22 cellular contexts compared by ENCODE assay signal in the genomic region with DNA sequence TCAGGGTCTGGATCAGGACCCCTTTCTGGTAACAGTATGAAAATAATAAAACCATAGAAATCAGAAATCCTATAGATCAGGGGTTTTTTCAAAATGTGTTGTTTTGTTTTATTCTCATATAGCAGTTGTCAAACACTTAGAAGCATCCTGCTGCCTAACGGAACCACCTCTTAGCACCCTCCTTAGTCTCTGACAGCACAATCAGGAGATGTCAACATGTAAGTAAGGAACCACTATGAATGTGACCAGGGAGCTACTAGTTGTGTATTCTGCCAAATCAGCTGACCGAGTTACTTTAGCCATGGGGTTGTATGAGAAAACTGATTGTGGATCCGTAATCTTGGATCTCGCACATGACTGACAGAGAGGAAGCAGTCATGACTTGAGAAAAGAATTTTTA. TPM values are rescaled to one million over a fixed set of nuclear protein-coding genes. Genes with fewer than 3 reads are reported as not detected.
A peak's percentile ranks its signal among the peaks of the same experiment; 100 is the strongest.
DNase-seq lines count a peak whose midpoint lies in the region; ATAC-seq and TF ChIP-seq lines count a peak whose summit lies in the region.
"Had no signal": no experiment of that assay in that cellular context is flagged by ENCODE, and none has a peak within 500 bp of the region (broad histone marks: within the 10 kb centered on the region; RNA-seq: fewer than 3 reads in every experiment).

No MANE protein-coding gene starts in this region.

- no peaks in the 10 kb centered on the region for H3K9me3 ChIP-seq in IMR-90 (ENCODE audit: control insufficient read depth, insufficient read depth, low read length)
- H3K9me3 ChIP-seq: BLaER1 treated with 17β-estradiol and CSF1 and Interleukin-3, amounts not matched to agents 10 nM and 100 nM; HAP-1 had no signal

- no CpG with 5 or more reads among the region's 4 CpGs for WGBS in IMR-90 (ENCODE audit: extremely low coverage in 2 of 2, insufficient read length in 1 of 2), 2 experiments
- WGBS in mesendoderm (ENCODE audit: extremely low coverage, insufficient coverage, low lambda C conversion rate) = no CpG with 5 or more reads among the region's 4 CpGs

- H3K18ac ChIP-seq in IMR-90 (ENCODE audit: low read depth, low read length) = no peak overlapping the region
- no peak overlapping the region for H3K18ac ChIP-seq in mesendoderm (ENCODE audit: low read length)

- POLR2A ChIA-PET in IMR-90 (lab: Charles Lee; ENCODE audit: unreplicated experiment) (no interaction called here), WTC11 (lab: Charles Lee) (no interaction called here)

- no peak overlapping the region for H3K56ac ChIP-seq in IMR-90 (ENCODE audit: extremely low read depth, insufficient read depth, low read length)
- no peak overlapping the region for H3K56ac ChIP-seq in mesendoderm (ENCODE audit: low read length)

- H3K4me3 Mint-ChIP-seq in WTC11 = no peak overlapping the region
- H3K4me3 Mint-ChIP-seq: CD8-positive, alpha-beta T cell had no signal

- no peak for TF ChIP-seq POLR2A in IMR-90 (IDR thresholded peaks at IDR 0.05; ENCODE audit: low read depth, low read length)

- no peaks in the 10 kb centered on the region for H3K36me3 Mint-ChIP-seq in WTC11
- H3K36me3 Mint-ChIP-seq: CD8-positive, alpha-beta T cell had no signal

- no peak overlapping the region for H2BK5ac ChIP-seq in IMR-90 (ENCODE audit: low read depth, low read length, poor library complexity, severe bottlenecking)
- H2BK5ac ChIP-seq in mesendoderm (ENCODE audit: low read length) = no peak overlapping the region

- H3K36me3 ChIP-seq in IMR-90 (ENCODE audit: control insufficient read depth, insufficient read depth, low read length) = no peaks in the 10 kb centered on the region
- H3K36me3 ChIP-seq in mesendoderm (ENCODE audit: control insufficient read depth, insufficient read depth, low read length) = no peaks in the 10 kb centered on the region
- H3K36me3 ChIP-seq: BLaER1 treated with 17β-estradiol and CSF1 and Interleukin-3, amounts not matched to agents 10 nM and 100 nM; HAP-1 had no signal

- no peaks in the 10 kb centered on the region for H4K20me1 ChIP-seq in IMR-90 (ENCODE audit: insufficient read depth, low read length)
- H4K20me1 ChIP-seq: BLaER1 treated with 17β-estradiol and CSF1 and Interleukin-3, amounts not matched to agents 10 nM and 100 nM had no signal

- H3K4me3 ChIP-seq in GM12865 (ENCODE audit: low read depth, low read length) (no peak overlapping the region), IMR-90 (ENCODE audit: insufficient read depth, low read depth, low read length) (no peak overlapping the region), mesendoderm (ENCODE audit: low read length) (no peak overlapping the region)
- H3K4me3 ChIP-seq: BLaER1 treated with 17β-estradiol and CSF1 and Interleukin-3, amounts not matched to agents 10 nM and 100 nM; HAP-1; K562 had no signal

- no peaks in the 10 kb centered on the region for H3K79me2 ChIP-seq in mesendoderm (ENCODE audit: control insufficient read depth, insufficient read depth, low read length)

- no peak overlapping the region for H3K4me2 ChIP-seq in IMR-90 (ENCODE audit: low read depth, low read length)
- no peak overlapping the region for H3K4me2 ChIP-seq in mesendoderm (ENCODE audit: low read length)
- H3K4me2 ChIP-seq: BLaER1 treated with 17β-estradiol and CSF1 and Interleukin-3, amounts not matched to agents 10 nM and 100 nM had no signal

- no peaks in the 10 kb centered on the region for H3K9me1 ChIP-seq in IMR-90 (ENCODE audit: insufficient read depth, low read length)

- H3K27me3 ChIP-seq in IMR-90 (ENCODE audit: control insufficient read depth, insufficient read depth, low read length) (no peaks in the 10 kb centered on the region), mesendoderm (ENCODE audit: insufficient read depth, low read length, poor library complexity) (no peaks in the 10 kb centered on the region)
- H3K27me3 ChIP-seq: BLaER1 treated with 17β-estradiol and CSF1 and Interleukin-3, amounts not matched to agents 10 nM and 100 nM had no signal

- no peak overlapping the region for H2BK15ac ChIP-seq in IMR-90 (ENCODE audit: low read depth, low read length)
- no peak overlapping the region for H2BK15ac ChIP-seq in mesendoderm (replicated peaks; ENCODE audit: low read depth)

- ATAC-seq in IMR-90 (ENCODE audit: low read depth) (no peak), WTC11 (peak; percentile 51), GM21390 (IDR thresholded peaks at IDR 0.05; ENCODE audit: unreplicated experiment) (no peak), HG03439 (IDR thresholded peaks at IDR 0.05; ENCODE audit: unreplicated experiment) (no peak)
- ATAC-seq: CD8-positive, alpha-beta T cell; K562 had no signal

- H2BK20ac ChIP-seq in IMR-90 (ENCODE audit: low read depth, low read length) = no peak overlapping the region

- no peaks in the 10 kb centered on the region for H3K9me3 Mint-ChIP-seq in WTC11
- H3K9me3 Mint-ChIP-seq: CD8-positive, alpha-beta T cell had no signal

- intact Hi-C loops in IMR-90 (cut with micrococcal nuclease) = no loop called here

- H3K9ac ChIP-seq in IMR-90 (ENCODE audit: low read depth, low read length) (no peak overlapping the region), mesendoderm (ENCODE audit: low read length) (no peak overlapping the region)
- H3K9ac ChIP-seq: BLaER1 treated with 17β-estradiol and CSF1 and Interleukin-3, amounts not matched to agents 10 nM and 100 nM had no signal

- TF ChIP-seq RAD21 in IMR-90 (IDR thresholded peaks at IDR 0.05; ENCODE audit: low read length) = no peak

- H3K4me1 Mint-ChIP-seq in WTC11 = peaks cover 25% of the 10 kb centered on the region

- H3K4me1 ChIP-seq in IMR-90 (ENCODE audit: control insufficient read depth, insufficient read depth, low read length) (no peaks in the 10 kb centered on the region), mesendoderm (ENCODE audit: control insufficient read depth, low read depth, low read length) (no peaks in the 10 kb centered on the region)
- H3K4me1 ChIP-seq: BLaER1 treated with 17β-estradiol and CSF1 and Interleukin-3, amounts not matched to agents 10 nM and 100 nM had no signal

- TF ChIP-seq CTCF in GM12865 (IDR thresholded peaks at IDR 0.05; ENCODE audit: insufficient read depth, low read depth, low read length, missing control alignments) (no peak), IMR-90 (conservative IDR thresholded peaks at IDR 0.05; ENCODE audit: low read depth, low read length) (no peak), WTC11 (IDR thresholded peaks at IDR 0.05) (no peak)

- H2BK120ac ChIP-seq in IMR-90 (ENCODE audit: low read depth, low read length) (no peak overlapping the region), mesendoderm (ENCODE audit: low read depth, low read length) (no peak overlapping the region)

- H4K8ac ChIP-seq in IMR-90 (ENCODE audit: low read depth in 2 of 2, low read length in 2 of 2) (no peak overlapping the region), mesendoderm (ENCODE audit: low read depth, low read length) (no peak overlapping the region)

- H2AFZ ChIP-seq in IMR-90 (replicated peaks; ENCODE audit: low read length, poor library complexity) = peak overlapping the region; percentile 43

- dilution Hi-C loops in IMR-90 (cut with HindIII; ENCODE audit: low sequenced_read_pairs, unreplicated experiment) = no loop called here

- no peaks in the 10 kb centered on the region for H3K27me3 Mint-ChIP-seq in WTC11 (ENCODE audit: low read depth)

- H3K79me1 ChIP-seq in IMR-90 (ENCODE audit: low read depth in 1 of 2, low read length in 2 of 2) = no peaks in the 10 kb centered on the region
- H3K79me1 ChIP-seq in mesendoderm (ENCODE audit: low read length) = no peaks in the 10 kb centered on the region

- H2AK9ac ChIP-seq in IMR-90 (replicated peaks; ENCODE audit: low read depth, low read length, poor library complexity) = no peak overlapping the region

- H4K91ac ChIP-seq in IMR-90 (ENCODE audit: insufficient read depth, low read depth, low read length) = no peak overlapping the region

- peak overlapping the region; percentile 49; the same call in 1 of the 2 replicates for H3K27ac Mint-ChIP-seq in WTC11
- H3K27ac Mint-ChIP-seq: CD8-positive, alpha-beta T cell had no signal

- H2AK5ac ChIP-seq in IMR-90 (ENCODE audit: low read depth, low read length) = no peak overlapping the region
- H2AK5ac ChIP-seq in mesendoderm (ENCODE audit: low read length) = no peak overlapping the region

- H3K27ac ChIP-seq in IMR-90 (ENCODE audit: insufficient read depth, low read length) (no peak overlapping the region), mesendoderm (ENCODE audit: low read depth, low read length) (no peak overlapping the region)
- H3K27ac ChIP-seq: BLaER1 treated with 17β-estradiol and CSF1 and Interleukin-3, amounts not matched to agents 10 nM and 100 nM; RWPE1 had no signal

- in situ Hi-C loops in IMR-90 (cut with MboI; ENCODE audit: low sequenced_read_pairs) = no loop called here

- no peak overlapping the region for H3K23ac ChIP-seq in IMR-90 (ENCODE audit: low read depth, low read length)
- no peak overlapping the region for H3K23ac ChIP-seq in mesendoderm (ENCODE audit: low read length)

- H3K14ac ChIP-seq in IMR-90 (replicated peaks; ENCODE audit: low read depth, low read length) = no peak overlapping the region

- H3K4ac ChIP-seq in IMR-90 (ENCODE audit: low read depth, low read length) = no peak overlapping the region
- no peak overlapping the region for H3K4ac ChIP-seq in mesendoderm (ENCODE audit: low read depth, low read length)

- DNase-seq in GM12865 (ENCODE audit: low read depth) (peak; percentile 8), IMR-90 (no peak), WTC11 (ENCODE audit: low spot score) (no peak), mesendoderm (peak; percentile 26), NCI-H1694 (lab: John Stamatoyannopoulos, UW) (no peak)
- DNase-seq: Calu3; CD8-positive, alpha-beta T cell; DND-41; NCI-H1105; NCI-H1694 treated with DMSO at 0.1 percent for 48 hours; NCI-H2107; NCI-H510A treated with DMSO at 0.1 percent for 48 hours; NCI-H82; SIG-M5 had no signal

- CTCF ChIA-PET in IMR-90 (lab: Yijun Ruan, JAX) = no interaction called here
- CTCF ChIA-PET in WTC11 (lab: Charles Lee) = interaction anchor here (0.9 to 1.7 kb wide), 3 partner anchors 11 to 62 kb away, joined by 3 to 5 read pairs (median 3); a partner anchor contains a TSS

- no TSS peak for BruUV-seq in IMR-90 (replicated peaks; lab: Mats Ljungman, UMichigan)

- H4K5ac ChIP-seq in IMR-90 (ENCODE audit: low read depth, low read length) (no peak overlapping the region), mesendoderm (ENCODE audit: low read length) (no peak overlapping the region)

RNA-seq across cellular contexts. Expression of a gene that starts 22.2 kb away (rescaled TPM):
- total RNA-seq in IMR-90 (2012; rRNA removed) = not detected in 2 replicates
- polyA plus RNA-seq in IMR-90 (2012; rRNA removed) = not detected in 2 replicates
- not detected in 2 replicates for polyA plus RNA-seq in IMR-90 (2012; cell fraction: cytosol; rRNA removed)
- not detected in 2 replicates for polyA plus RNA-seq in IMR-90 (2012; cell fraction: nucleus; rRNA removed; ENCODE audit: low replicate concordance)
- total RNA-seq in WTC11 (2021) = 0.44 to 0.98 TPM in 2 of 3 replicates, not detected in the other
- 0.34 TPM for polyA plus RNA-seq in mesendoderm (2013, experiment 1 of 2)
- 0.36 TPM for polyA plus RNA-seq in mesendoderm (2013, experiment 2 of 2)
- total RNA-seq: A673; Calu3; CD8-positive, alpha-beta T cell; G401; K562 had no signal
- polyA plus RNA-seq: K562 had no signal

RNA-seq across cellular contexts. Expression of a gene that starts 55.1 kb away (rescaled TPM):
- total RNA-seq in IMR-90 (2012; rRNA removed) (23.1 and 38.5 TPM in 2 replicates), WTC11 (2021) (23.1 to 26.1 TPM (median 26.0 TPM) in 3 replicates)
- polyA plus RNA-seq in IMR-90 (2012; rRNA removed) = 12.5 and 16.9 TPM in 2 replicates
- 3.1 and 7.9 TPM in 2 replicates for polyA plus RNA-seq in IMR-90 (2012; cell fraction: cytosol; rRNA removed)
- 37.6 and 96.5 TPM in 2 replicates for polyA plus RNA-seq in IMR-90 (2012; cell fraction: nucleus; rRNA removed; ENCODE audit: low replicate concordance)
- 16.1 TPM for polyA plus RNA-seq in mesendoderm (2013, experiment 1 of 2)
- 15.7 TPM for polyA plus RNA-seq in mesendoderm (2013, experiment 2 of 2)

Comparison
In these comparisons a context has a peak if more than half of its experiments do, and no peak if none do; other contexts are left out.
1. DNase-seq: peak in GM12865 (single experiment) and mesendoderm (single experiment); none in IMR-90 (single experiment), WTC11 (single experiment) and NCI-H1694 (single experiment).